Comparison of ENCODE assay signal across 13 cellular contexts in the genomic region with DNA sequence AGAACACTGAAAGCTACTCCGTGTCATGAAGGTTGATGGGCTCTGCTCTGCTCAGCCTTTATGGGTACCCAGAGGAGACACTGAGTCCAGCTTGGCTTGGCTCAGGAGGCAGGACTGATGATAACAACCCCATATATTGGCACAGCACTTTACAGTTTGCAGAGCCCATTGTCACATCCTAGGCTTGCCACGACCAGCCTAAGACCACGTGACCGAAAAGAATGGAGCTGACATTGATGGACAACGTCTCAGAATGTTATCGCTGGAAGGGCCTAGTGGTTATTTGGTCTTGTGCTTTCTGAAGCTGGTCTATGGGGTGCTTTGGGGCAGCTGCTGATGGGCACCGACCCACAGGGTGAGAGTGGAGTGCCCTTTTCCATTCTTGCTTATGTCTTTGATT.
"Had no signal": no experiment of that assay in that cellular context is flagged by ENCODE, and none has a peak within 500 bp of the region (broad histone marks: within the 10 kb centered on the region; RNA-seq: fewer than 3 reads in every experiment).

No MANE protein-coding gene starts in this region.

- H3K27ac Mint-ChIP-seq: neural progenitor cell had no signal

- H3K4me1 ChIP-seq: colonic mucosa, pancreas, uterus had no signal

- H3K9me3 ChIP-seq: colonic mucosa, pancreas, SJSA1, thyroid gland, uterus had no signal

- DNase-seq: activated T-cell treated with anti-CD3 and anti-CD28 coated beads, Interleukin-2, amount 50 U/mL, for 1 hour; caudate nucleus; colonic mucosa; islet precursor cell; midbrain; pancreas; thyroid gland; uterus had no signal

- H3K4me3 ChIP-seq: colonic mucosa, hepatocyte, neural progenitor cell, pancreas, SJSA1, thyroid gland, uterus had no signal

- H3K36me3 Mint-ChIP-seq: neural progenitor cell had no signal

- H3K36me3 ChIP-seq: colonic mucosa, neural progenitor cell, pancreas, SJSA1, thyroid gland, uterus had no signal

- H3K9me3 Mint-ChIP-seq: neural progenitor cell had no signal

- H3K9ac ChIP-seq: neural progenitor cell had no signal

- H3K4me3 Mint-ChIP-seq: neural progenitor cell had no signal

- H3K27me3 ChIP-seq: colonic mucosa, neural progenitor cell, SJSA1, thyroid gland, uterus had no signal

- H3K27ac ChIP-seq: colonic mucosa, hepatocyte, neural progenitor cell, pancreas, SJSA1, thyroid gland, uterus had no signal

- ATAC-seq: esophagus mucosa, pancreas, sciatic nerve had no signal

- H2AFZ ChIP-seq: hepatocyte, neural progenitor cell had no signal

- H3K4me2 ChIP-seq: hepatocyte, neural progenitor cell had no signal
